Comparison of ENCODE assay signal across 9 cellular contexts in the genomic region with DNA sequence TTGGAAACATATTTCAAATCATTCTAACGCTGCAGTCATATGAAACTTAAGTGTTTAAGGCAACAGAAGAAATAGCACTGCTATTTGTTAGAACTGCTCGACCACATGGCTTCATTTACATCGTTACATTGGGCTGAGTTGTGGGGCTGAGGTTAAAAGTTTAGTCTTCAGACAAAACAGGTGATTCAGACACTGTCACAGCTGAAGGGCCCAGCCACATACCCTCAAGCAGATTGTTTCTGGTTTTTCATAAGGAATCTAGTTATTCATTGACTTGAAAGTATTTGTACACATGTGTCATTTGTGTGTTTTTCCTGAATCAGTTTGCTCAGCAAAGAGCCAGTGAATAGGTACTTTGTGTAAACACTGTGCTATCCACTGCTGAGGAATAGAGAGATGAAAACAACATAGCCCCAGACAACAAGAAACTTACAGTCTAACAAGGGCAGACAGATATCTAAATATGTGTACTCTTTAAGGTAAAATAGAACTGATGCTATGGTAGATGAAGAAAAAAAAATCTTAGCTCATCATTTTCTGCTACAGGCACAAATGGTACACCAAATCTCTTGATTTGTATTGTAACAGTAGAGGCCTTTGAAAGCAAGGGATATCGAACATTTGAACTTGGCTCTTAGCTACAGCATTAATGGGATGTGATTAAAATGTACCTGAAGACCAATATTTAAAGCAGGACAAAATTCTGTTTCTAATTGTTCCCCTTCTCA.
A peak's percentile ranks its signal among the peaks of the same experiment; 100 is the strongest.
DNase-seq lines count a peak whose midpoint lies in the region; ATAC-seq and TF ChIP-seq lines count a peak whose summit lies in the region.
"Had no signal": no experiment of that assay in that cellular context is flagged by ENCODE, and none has a peak within 500 bp of the region (broad histone marks: within the 10 kb centered on the region; RNA-seq: fewer than 3 reads in every experiment).

No MANE protein-coding gene starts in this region.

- H3K4me3 ChIP-seq in astrocyte of the cerebellum (ENCODE audit: low read depth, low read length): no peak overlapping the region
- H3K4me3 ChIP-seq: stomach had no signal

- in situ Hi-C loops in astrocyte of the cerebellum (cut with HindIII; ENCODE audit: low sequenced_read_pairs): loop anchor here (25.0 kb wide), 1 partner anchor 273 kb away; no protein-coding TSS in a partner anchor

- H3K36me3 Mint-ChIP-seq in nephron (ENCODE audit: low read depth): no peaks in the 10 kb centered on the region

- no peak overlapping the region for H3K4me3 Mint-ChIP-seq in nephron

- H3K4me1 Mint-ChIP-seq in nephron: peaks cover 43% of the 10 kb centered on the region

- ATAC-seq in GM19023 (IDR thresholded peaks at IDR 0.05; ENCODE audit: unreplicated experiment): peak; percentile 93
- ATAC-seq in HG03159 (IDR thresholded peaks at IDR 0.05; ENCODE audit: unreplicated experiment): peak; percentile 72

- H3K9me3 Mint-ChIP-seq in nephron: no peaks in the 10 kb centered on the region

- DNase-seq in astrocyte of the cerebellum (ENCODE audit: low read depth) (peak; percentile 57), NOMO-1 treated with dmso at 0.1 percent for 144 hours (lab: John Stamatoyannopoulos, UW; ENCODE audit: unreplicated experiment) (no peak), NCI-H2107 (lab: John Stamatoyannopoulos, UW) (no peak), AG20443 (ENCODE audit: low spot score) (no peak)
- no peak for DNase-seq in activated CD8-positive, alpha-beta memory T cell treated with anti-CD3 and anti-CD28 coated beads for 24 hours
- DNase-seq: stomach had no signal

- H3K27me3 Mint-ChIP-seq in nephron (ENCODE audit: low read depth): no peaks in the 10 kb centered on the region

- peak overlapping the region; percentile 80 to 85 (median 81) for H3K27ac Mint-ChIP-seq in nephron

- TF ChIP-seq CTCF in astrocyte of the cerebellum (IDR thresholded peaks at IDR 0.05; ENCODE audit: low read depth, low read length, missing control alignments) (no peak), nephron (IDR thresholded peaks at IDR 0.05; ENCODE audit: unreplicated experiment in 3 of 3) (no peak)
